10 cellular contexts compared by ENCODE assay signal in genomic region chr10:86363833-86364511, GRCh38. TPM values are rescaled to one million over a fixed set of nuclear protein-coding genes. Genes with fewer than 3 reads are reported as not detected.
DNase-seq lines count a peak whose midpoint lies in the region; ATAC-seq and TF ChIP-seq lines count a peak whose summit lies in the region.
"Had no signal": no experiment of that assay in that cellular context is flagged by ENCODE, and none has a peak within 500 bp of the region (broad histone marks: within the 10 kb centered on the region; RNA-seq: fewer than 3 reads in every experiment).

No MANE protein-coding gene starts in this region.

- no peaks in the 10 kb centered on the region for H3K36me3 ChIP-seq in RWPE2 (ENCODE audit: low read depth)

- no peak overlapping the region for H3K4me3 ChIP-seq in RWPE2 (ENCODE audit: severe bottlenecking)

- no peak for TF ChIP-seq CTCF in RWPE2 (IDR thresholded peaks at IDR 0.05; ENCODE audit: poor library complexity, severe bottlenecking)

- intact Hi-C loops in activated naive CD4-positive, alpha-beta T cell treated with anti-CD3 and anti-CD28 coated beads for 36 hours (cut with micrococcal nuclease), result loop anchor here (5.0 kb wide), 1 partner anchor 262 kb away; no protein-coding TSS in a partner anchor

- H3K4me3 Mint-ChIP-seq in activated naive CD4-positive, alpha-beta T cell treated with anti-CD3 and anti-CD28 coated beads for 36 hours, result peak overlapping the region; percentile 9
- H3K4me3 Mint-ChIP-seq in stimulated activated naive B cell treated with anti-CD40 and anti-IgM and Interleukin-4, amounts not matched to agents 10 μg/mL and 1 μg/mL and 100 μg/mL, for 72 hours, result peak overlapping the region in 1 of 2 donors; percentile 34

- no peaks in the 10 kb centered on the region for H3K9me3 Mint-ChIP-seq in activated naive CD4-positive, alpha-beta T cell treated with anti-CD3 and anti-CD28 coated beads for 36 hours
- H3K9me3 Mint-ChIP-seq in stimulated activated naive B cell treated with anti-CD40 and anti-IgM and Interleukin-4, amounts not matched to agents 10 μg/mL and 1 μg/mL and 100 μg/mL, for 72 hours, result no peaks in the 10 kb centered on the region

- H3K27me3 Mint-ChIP-seq in activated naive CD4-positive, alpha-beta T cell treated with anti-CD3 and anti-CD28 coated beads for 36 hours (ENCODE audit: low read depth), result peaks cover 54% of the 10 kb centered on the region
- H3K27me3 Mint-ChIP-seq in stimulated activated naive B cell treated with anti-CD40 and anti-IgM and Interleukin-4, amounts not matched to agents 10 μg/mL and 1 μg/mL and 100 μg/mL, for 72 hours, result peaks cover 62 to 77% of the 10 kb centered on the region in 2 donors

- ATAC-seq in RWPE2 (ENCODE audit: low read depth) (no peak), left lobe of liver (peak; percentile 3), GM18858 (IDR thresholded peaks at IDR 0.05; ENCODE audit: unreplicated experiment) (no peak)
- peak; percentile 42 to 46 for ATAC-seq in stimulated activated naive B cell treated with anti-CD40 and anti-IgM and Interleukin-4, amounts not matched to agents 10 μg/mL and 1 μg/mL and 100 μg/mL, for 72 hours (replicated peaks)

- no peak for DNase-seq in activated naive CD4-positive, alpha-beta T cell treated with anti-CD3 and anti-CD28 coated beads for 36 hours
- no peak for DNase-seq in activated naive CD4-positive, alpha-beta T cell treated with anti-CD3 and anti-CD28 coated beads, Interleukin-2, amount 50 U/mL, for 16 hours
- DNase-seq in RWPE2 (ENCODE audit: low spot score) (peak; percentile 47), left lobe of liver (ENCODE audit: low spot score) (no peak), T-helper 2 cell (no peak), NCI-H524 treated with DMSO at 0.1 percent for 48 hours (lab: John Stamatoyannopoulos, UW) (no peak)
- no peak for DNase-seq in stimulated activated naive B cell treated with anti-CD40 and anti-IgM and Interleukin-4, amounts not matched to agents 10 μg/mL and 1 μg/mL and 100 μg/mL, for 72 hours
- DNase-seq: effector CD4-positive, alpha-beta T cell had no signal

- no peaks in the 10 kb centered on the region for H3K36me3 Mint-ChIP-seq in activated naive CD4-positive, alpha-beta T cell treated with anti-CD3 and anti-CD28 coated beads for 36 hours (ENCODE audit: low read depth)
- no peaks in the 10 kb centered on the region for H3K36me3 Mint-ChIP-seq in stimulated activated naive B cell treated with anti-CD40 and anti-IgM and Interleukin-4, amounts not matched to agents 10 μg/mL and 1 μg/mL and 100 μg/mL, for 72 hours

- no peaks in the 10 kb centered on the region for H3K4me1 ChIP-seq in RWPE2 (ENCODE audit: insufficient read depth, poor library complexity, severe bottlenecking)

- CTCF ChIA-PET in activated naive CD4-positive, alpha-beta T cell treated with anti-CD3 and anti-CD28 coated beads for 36 hours (lab: Charles Lee), result interaction anchor here (1.3 to 1.4 kb wide), 2 partner anchors 12 to 14 kb away, joined by 3 to 5 read pairs; no protein-coding TSS in a partner anchor

- peaks cover 64% of the 10 kb centered on the region for H3K27me3 ChIP-seq in RWPE2 (ENCODE audit: insufficient read depth, poor library complexity, severe bottlenecking)

- H3K27ac ChIP-seq in RWPE2 (ENCODE audit: poor library complexity, severe bottlenecking), result no peak overlapping the region

- no peaks in the 10 kb centered on the region for H3K9me3 ChIP-seq in RWPE2 (ENCODE audit: severe bottlenecking)

- peaks cover 14% of the 10 kb centered on the region for H3K4me1 Mint-ChIP-seq in activated naive CD4-positive, alpha-beta T cell treated with anti-CD3 and anti-CD28 coated beads for 36 hours (ENCODE audit: low read depth)
- H3K4me1 Mint-ChIP-seq in stimulated activated naive B cell treated with anti-CD40 and anti-IgM and Interleukin-4, amounts not matched to agents 10 μg/mL and 1 μg/mL and 100 μg/mL, for 72 hours, result peaks cover 17 to 46% of the 10 kb centered on the region in 2 donors

- no peak overlapping the region for H3K27ac Mint-ChIP-seq in activated naive CD4-positive, alpha-beta T cell treated with anti-CD3 and anti-CD28 coated beads for 36 hours
- H3K27ac Mint-ChIP-seq in stimulated activated naive B cell treated with anti-CD40 and anti-IgM and Interleukin-4, amounts not matched to agents 10 μg/mL and 1 μg/mL and 100 μg/mL, for 72 hours, result no peak overlapping the region

RNA-seq across cellular contexts. Expression of gene GRID1, which starts 2.6 kb away (rescaled TPM):
- total RNA-seq in activated naive CD4-positive, alpha-beta T cell treated with anti-CD3 and anti-CD28 coated beads for 36 hours, result not detected
- total RNA-seq in left lobe of liver, result 0.58 TPM
- total RNA-seq: LHCN-M2 had no signal

Comparison
In these comparisons a context has a peak if more than half of its experiments do, and no peak if none do; other contexts are left out.
1. ATAC-seq: peak in left lobe of liver (single experiment) and stimulated activated naive B cell treated with anti-CD40 and anti-IgM and Interleukin-4, amounts not matched to agents 10 μg/mL and 1 μg/mL and 100 μg/mL, for 72 hours (2 of 2); none in RWPE2 (single experiment) and GM18858 (single experiment).